In genomic region chr12:121797937-121798801, GRCh38 we compare ENCODE assay signal across 8 cellular contexts. TPM values are rescaled to one million over a fixed set of nuclear protein-coding genes. Genes with fewer than 3 reads are reported as not detected.
DNase-seq lines count a peak whose midpoint lies in the region; ATAC-seq, FAIRE-seq and TF ChIP-seq lines count a peak whose summit lies in the region.

No MANE protein-coding gene starts in this region.

- H3K27ac ChIP-seq in body of pancreas (peak overlapping the region; percentile 96 to 100 (median 100)), keratinocyte (ENCODE audit: control insufficient read depth, insufficient read depth, low read length) (peak overlapping the region; percentile 90), smooth muscle cell (ENCODE audit: low read depth) (peak overlapping the region; percentile 99)

- peaks cover 25% of the 10 kb centered on the region for H3F3A ChIP-seq in smooth muscle cell (ENCODE audit: low read depth)

- H3K9me1 ChIP-seq in keratinocyte (ENCODE audit: control insufficient read depth, extremely low read depth, insufficient read depth, low read length), result no peaks in the 10 kb centered on the region

- H3K27me3 ChIP-seq in body of pancreas, result no peaks in the 10 kb centered on the region
- H3K27me3 ChIP-seq in keratinocyte (ENCODE audit: control insufficient read depth, extremely low read depth, insufficient read depth, low read length), result no peaks in the 10 kb centered on the region
- no peaks in the 10 kb centered on the region for H3K27me3 ChIP-seq in smooth muscle cell (ENCODE audit: low read depth)

- H3K9me3 ChIP-seq in body of pancreas (no peaks in the 10 kb centered on the region), keratinocyte (ENCODE audit: control insufficient read depth, low read depth, low read length) (no peaks in the 10 kb centered on the region), smooth muscle cell (replicated peaks; ENCODE audit: low read depth) (no peaks in the 10 kb centered on the region)

- WGBS in body of pancreas, 2 donors, result 0 to 18% methylated on average over 2 to 19 of the region's 19 CpGs
- WGBS in smooth muscle cell (ENCODE audit: low lambda C conversion rate), result 42% methylated on average over 19 of the region's 19 CpGs

- H3K79me2 ChIP-seq in keratinocyte (ENCODE audit: control insufficient read depth, insufficient read depth, low read length) (peaks cover 11% of the 10 kb centered on the region), smooth muscle cell (ENCODE audit: low read depth) (peaks cover 45% of the 10 kb centered on the region)

- H4K20me1 ChIP-seq in keratinocyte (ENCODE audit: control insufficient read depth, extremely low read depth, insufficient read depth, low read length) (no peaks in the 10 kb centered on the region), smooth muscle cell (ENCODE audit: low read depth) (peaks cover 38% of the 10 kb centered on the region)

- dilution Hi-C loops in keratinocyte (cut with MboI; ENCODE audit: extremely low pct_ligation_motif_present, low sequenced_read_pairs), result no loop called here

- no peaks in the 10 kb centered on the region for H3K36me3 ChIP-seq in body of pancreas (replicated peaks in 1 of 2; ENCODE audit: insufficient read depth in 1 of 2, low read depth in 2 of 2)
- H3K36me3 ChIP-seq in keratinocyte (ENCODE audit: control insufficient read depth in 2 of 2, extremely low read depth in 1 of 2, insufficient read depth in 2 of 2, low read length in 2 of 2), result peaks cover 5 to 6% of the 10 kb centered on the region in 2 experiments
- no peaks in the 10 kb centered on the region for H3K36me3 ChIP-seq in smooth muscle cell (ENCODE audit: low read depth)

- H3K4me3 ChIP-seq in body of pancreas (no peak overlapping the region), keratinocyte (ENCODE audit: control insufficient read depth in 2 of 3, extremely low read depth in 1 of 3, insufficient read depth in 2 of 3, low read depth in 1 of 3, low read length in 3 of 3) (peak overlapping the region; percentile 27 to 50 (median 31)), smooth muscle cell (peak overlapping the region; percentile 82)

- H3K4me1 ChIP-seq in body of pancreas, result peaks cover 76% of the 10 kb centered on the region
- peaks cover 57% of the 10 kb centered on the region for H3K4me1 ChIP-seq in keratinocyte (ENCODE audit: control insufficient read depth, extremely low read depth, insufficient read depth, low read length)
- peaks cover 38% of the 10 kb centered on the region for H3K4me1 ChIP-seq in smooth muscle cell (ENCODE audit: low read depth)

- intact Hi-C loops in body of pancreas (cut with DNase I), result loop anchor here (10.0 kb wide), 1 partner anchor 87 kb away; the partner anchor contains the start of gene PSMD9

- no peak overlapping the region for H2AFZ ChIP-seq in keratinocyte (ENCODE audit: control insufficient read depth, low read length)
- no peak overlapping the region for H2AFZ ChIP-seq in smooth muscle cell (ENCODE audit: low read depth)

- no peak for TF ChIP-seq POLR2A in body of pancreas (IDR thresholded peaks at IDR 0.05)

- H3K9ac ChIP-seq in keratinocyte (ENCODE audit: control insufficient read depth, extremely low read depth, insufficient read depth, low read length), result peak overlapping the region; percentile 98
- H3K9ac ChIP-seq in smooth muscle cell (ENCODE audit: low read depth), result no peak overlapping the region

- H3K4me2 ChIP-seq in keratinocyte (ENCODE audit: control insufficient read depth, extremely low read depth, insufficient read depth, low read depth, low read length) (peak overlapping the region; percentile 83), smooth muscle cell (peak overlapping the region; percentile 99)

- no peak for FAIRE-seq in keratinocyte (lab: Jason Lieb, UNC)

- DNase-seq in H4 (ENCODE audit: low spot score), result peak; percentile 57
- DNase-seq in NCI-H510A (lab: John Stamatoyannopoulos, UW), result peak; percentile 72
- DNase-seq in body of pancreas, result peak; percentile 68 to 83 (median 72)
- DNase-seq in keratinocyte (ENCODE audit: low read depth, low spot score), result no peak
- no peak for DNase-seq in smooth muscle cell (lab: John Stamatoyannopoulos, UW; ENCODE audit: unreplicated experiment)
- no peak for DNase-seq in NK-92 (lab: John Stamatoyannopoulos, UW; ENCODE audit: unreplicated experiment)

- ATAC-seq in body of pancreas (no peak), HG03095 (IDR thresholded peaks at IDR 0.05; ENCODE audit: unreplicated experiment) (no peak), GM19328 (IDR thresholded peaks at IDR 0.05; ENCODE audit: unreplicated experiment) (no peak)

- TF ChIP-seq CTCF in body of pancreas (IDR thresholded peaks at IDR 0.05), result no peak
- TF ChIP-seq CTCF in keratinocyte (optimal IDR thresholded peaks at IDR 0.05 in 1 of 3, IDR thresholded peaks at IDR 0.05 in 1 of 3, conservative IDR thresholded peaks at IDR 0.05 in 1 of 3; ENCODE audit: extremely low read depth in 1 of 3, insufficient read depth in 2 of 3, low read length in 3 of 3), result no peak
- no peak for TF ChIP-seq CTCF in smooth muscle cell (IDR thresholded peaks at IDR 0.05; ENCODE audit: borderline replicate concordance, insufficient read depth, poor library complexity, severe bottlenecking)

RNA-seq across cellular contexts. Expression of gene RHOF, which starts 4.7 kb away (rescaled TPM):
- total RNA-seq in H4 (2014; rRNA removed; shearing (Covaris generic)), result 0.99 and 3.3 TPM in 2 replicates
- total RNA-seq in body of pancreas (10 to 100 TPM in 1 of 2 donors, 1 to 10 TPM in 1; 9.9 to 10.2 TPM), smooth muscle cell (12.7 and 25.9 TPM in 2 replicates)
- polyA plus RNA-seq in keratinocyte (2.8 to 4.3 TPM (median 4.1 TPM) in 3 replicates), smooth muscle cell (13.8 and 15.3 TPM in 2 replicates)
- polyA plus RNA-seq in keratinocyte (2011; ENCODE audit: low read depth), result 3.3 TPM
- 3.1 and 5.3 TPM in 2 replicates for polyA plus RNA-seq in keratinocyte (2011; cell fraction: cytosol; rRNA removed)
- 4.8 and 5.9 TPM in 2 replicates for polyA plus RNA-seq in keratinocyte (2011; cell fraction: nucleus; rRNA removed)
- polyA plus RNA-seq in keratinocyte (2012; ENCODE audit: low replicate concordance), result 2.5 and 6.1 TPM in 2 replicates
- polyA minus RNA-seq in keratinocyte, result 7.0 to 7.7 TPM (median 7.7 TPM) in 3 replicates
- polyA minus RNA-seq in keratinocyte (2011; cell fraction: cytosol; rRNA and poly(A)+ RNA removed), result 11.5 TPM
- polyA minus RNA-seq in keratinocyte (2011; cell fraction: nucleus; rRNA and poly(A)+ RNA removed), result 3.7 and 4.3 TPM in 2 replicates

RNA-seq across cellular contexts. Expression of gene SETD1B, which starts 5.6 kb away (rescaled TPM):
- 1.2 and 2.1 TPM in 2 replicates for total RNA-seq in H4 (2014; rRNA removed; shearing (Covaris generic))
- 10 to 100 TPM in 1 of 2 donors, 1 to 10 TPM in 1; 9.1 to 15.8 TPM for total RNA-seq in body of pancreas
- 0.71 to 1.2 TPM (median 0.72 TPM) in 3 replicates for polyA plus RNA-seq in keratinocyte
- 2.3 TPM for polyA plus RNA-seq in keratinocyte (2011; ENCODE audit: low read depth)
- polyA plus RNA-seq in keratinocyte (2011; cell fraction: cytosol; rRNA removed), result 0.83 and 1.4 TPM in 2 replicates
- polyA plus RNA-seq in keratinocyte (2011; cell fraction: nucleus; rRNA removed), result 7.9 and 9.7 TPM in 2 replicates
- polyA plus RNA-seq in keratinocyte (2012; ENCODE audit: low replicate concordance), result 5.2 and 6.0 TPM in 2 replicates
- 1.5 to 8.6 TPM (median 2.4 TPM) in 3 replicates for polyA minus RNA-seq in keratinocyte
- 4.0 TPM for polyA minus RNA-seq in keratinocyte (2011; cell fraction: cytosol; rRNA and poly(A)+ RNA removed)
- 5.5 and 6.5 TPM in 2 replicates for polyA minus RNA-seq in keratinocyte (2011; cell fraction: nucleus; rRNA and poly(A)+ RNA removed)
- total RNA-seq in smooth muscle cell, result 2.7 and 4.2 TPM in 2 replicates
- 1.9 and 2.9 TPM in 2 replicates for polyA plus RNA-seq in smooth muscle cell

Comparison
In these comparisons a context has a peak if more than half of its experiments do, and no peak if none do; other contexts are left out.
1. DNase-seq: peak in H4 (single experiment), NCI-H510A (single experiment) and body of pancreas (4 of 4); none in keratinocyte (single experiment), smooth muscle cell (single experiment) and NK-92 (single experiment).
2. H3K4me3 ChIP-seq: peak in keratinocyte (3 of 3) and smooth muscle cell (single experiment); none in body of pancreas (0 of 2).
3. Peak in every context shown above with its lines, with median percentiles within 50 percentile points of each other: H3K27ac ChIP-seq.